ENCODE assay signal across 11 cellular contexts in genomic region chr7:67805921-67806471, GRCh38.
"Had no signal": no experiment of that assay in that cellular context is flagged by ENCODE, and none has a peak within 500 bp of the region (broad histone marks: within the 10 kb centered on the region; RNA-seq: fewer than 3 reads in every experiment).

No MANE protein-coding gene starts in this region.

- H3K4me2 ChIP-seq: GM23338 had no signal

- ATAC-seq: GM23338, HCT116 had no signal

- H3K36me3 ChIP-seq: HAP-1 had no signal

- H3K27ac ChIP-seq: GM23248 had no signal

- H3K9me3 ChIP-seq: HAP-1 had no signal

- H3K4me3 ChIP-seq: GM23248, GM23338, HAP-1 had no signal

- FAIRE-seq: H1, H54 had no signal

- DNase-seq: GM23248, GOT3, H7, H9, HCEC 1CT, HFFc6 had no signal

- H3K4me1 ChIP-seq: HAP-1 had no signal

- H3K9ac ChIP-seq: GM23248 had no signal

- H2AFZ ChIP-seq: GM23248, GM23338 had no signal
